Comparison of ENCODE assay signal across 8 cellular contexts in genomic region chr22:29072193-29072978, GRCh38.
DNase-seq lines count a peak whose midpoint lies in the region; ATAC-seq and TF ChIP-seq lines count a peak whose summit lies in the region.

No MANE protein-coding gene starts in this region.

- H3K4me2 ChIP-seq in BLaER1: peak overlapping the region; percentile 96
- H3K4me2 ChIP-seq in OCI-LY3 (ENCODE audit: low read length): peak overlapping the region; percentile 85

- H3K4me1 ChIP-seq in BLaER1 (peaks cover 23% of the 10 kb centered on the region), OCI-LY3 (ENCODE audit: low read length) (peaks cover 10% of the 10 kb centered on the region), mucosa of rectum (ENCODE audit: control insufficient read depth in 2 of 2, insufficient read depth in 2 of 2, low read length in 2 of 2) (peaks cover 17 to 22% of the 10 kb centered on the region in 2 donors)

- H2AFZ ChIP-seq in OCI-LY3 (ENCODE audit: low read depth, low read length): peak overlapping the region; percentile 91

- no peak overlapping the region for H3K9ac ChIP-seq in BLaER1
- H3K9ac ChIP-seq in OCI-LY3 (ENCODE audit: low read length): no peak overlapping the region
- peak overlapping the region in 1 of 2 donors; percentile 42 for H3K9ac ChIP-seq in mucosa of rectum (ENCODE audit: low read depth in 1 of 2, low read length in 2 of 2)

- H3K36me3 ChIP-seq in BLaER1: no peaks in the 10 kb centered on the region
- H3K36me3 ChIP-seq in OCI-LY3 (replicated peaks; ENCODE audit: low read depth, low read length): no peaks in the 10 kb centered on the region
- no peaks in the 10 kb centered on the region for H3K36me3 ChIP-seq in mucosa of rectum (ENCODE audit: control insufficient read depth in 2 of 2, insufficient read depth in 2 of 2, low read length in 2 of 2)

- ATAC-seq in GM19455 (IDR thresholded peaks at IDR 0.05; ENCODE audit: unreplicated experiment): peak; percentile 81

- peak; percentile 60 for TF ChIP-seq POLR2A in erythroblast (IDR thresholded peaks at IDR 0.05; ENCODE audit: low read length)

- DNase-seq in HPDE6-E6E7 (ENCODE audit: extremely low spot score) (peak; percentile 92), erythroblast (lab: John Stamatoyannopoulos, UW) (peak; percentile 91 to 96)
- DNase-seq in activated T-cell treated with anti-CD3 and anti-CD28 coated beads, Interleukin-2, amount 50 U/mL, for 1 hour: peak; percentile 88
- peak; percentile 49 to 58 for DNase-seq in stimulated activated CD8-positive, alpha-beta memory T cell treated with anti-CD3 and anti-CD28 coated beads, Interleukin-4, amount 100 ng/mL, for 1 hour (ENCODE audit: low read depth in 2 of 2, low spot score in 1 of 2)

- peaks cover 40% of the 10 kb centered on the region for H4K20me1 ChIP-seq in BLaER1
- no peaks in the 10 kb centered on the region for H4K20me1 ChIP-seq in OCI-LY3 (ENCODE audit: insufficient read depth, low read length)

- H3K4me3 ChIP-seq in BLaER1: peak overlapping the region; percentile 70
- H3K4me3 ChIP-seq in OCI-LY3 (ENCODE audit: low read length): peak overlapping the region; percentile 80
- H3K4me3 ChIP-seq in mucosa of rectum (ENCODE audit: low read length in 2 of 2): peak overlapping the region; percentile 66 to 78

- H3K9me3 ChIP-seq in BLaER1: no peaks in the 10 kb centered on the region; the same call in 1 of the 2 replicates
- H3K9me3 ChIP-seq in OCI-LY3 (ENCODE audit: insufficient read depth, low read length): no peaks in the 10 kb centered on the region
- H3K9me3 ChIP-seq in mucosa of rectum (ENCODE audit: control insufficient read depth in 2 of 2, low read length in 2 of 2): no peaks in the 10 kb centered on the region

- peaks cover 77% of the 10 kb centered on the region for H3K27me3 ChIP-seq in BLaER1
- H3K27me3 ChIP-seq in OCI-LY3 (ENCODE audit: low read depth, low read length): peaks cover 50% of the 10 kb centered on the region
- H3K27me3 ChIP-seq in mucosa of rectum (ENCODE audit: control insufficient read depth in 2 of 2, insufficient read depth in 2 of 2, low read length in 2 of 2): no peaks in the 10 kb centered on the region

- no peak for TF ChIP-seq CTCF in OCI-LY3 (IDR thresholded peaks at IDR 0.05; ENCODE audit: low read depth, low read length)

- no peak overlapping the region for H3K27ac ChIP-seq in BLaER1
- no peak overlapping the region for H3K27ac ChIP-seq in OCI-LY3 (ENCODE audit: low read length)
- H3K27ac ChIP-seq in mucosa of rectum (ENCODE audit: low read depth in 2 of 2, low read length in 2 of 2): peak overlapping the region in 1 of 2 donors; percentile 48

- H3K79me2 ChIP-seq in OCI-LY3 (ENCODE audit: low read length): no peaks in the 10 kb centered on the region
